Comparison of ENCODE assay signal across 20 cellular contexts in the genomic region with DNA sequence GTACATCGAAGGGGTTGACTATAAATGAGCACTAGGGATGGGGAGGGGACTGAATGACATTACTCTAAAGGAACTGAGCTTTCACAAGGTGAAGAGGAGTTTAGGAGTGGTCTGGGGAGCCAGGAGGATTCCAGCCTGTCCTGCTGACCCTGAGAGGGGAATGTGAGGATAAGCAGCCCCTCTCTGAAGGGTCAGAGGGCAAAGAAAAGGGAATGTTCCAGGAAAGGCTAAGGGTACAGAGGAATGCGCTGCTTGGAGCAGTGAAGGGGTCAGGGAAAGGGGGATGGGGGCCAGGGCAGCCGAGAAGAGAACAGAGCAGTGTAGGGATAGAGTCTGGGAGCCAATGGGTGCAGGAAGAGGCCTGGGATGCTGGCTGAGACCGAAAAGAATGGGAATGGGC. TPM values are rescaled to one million over a fixed set of nuclear protein-coding genes. Genes with fewer than 3 reads are reported as not detected.
DNase-seq lines count a peak whose midpoint lies in the region; ATAC-seq and TF ChIP-seq lines count a peak whose summit lies in the region.
"Had no signal": no experiment of that assay in that cellular context is flagged by ENCODE, and none has a peak within 500 bp of the region (broad histone marks: within the 10 kb centered on the region; RNA-seq: fewer than 3 reads in every experiment).

No MANE protein-coding gene starts in this region.

- no peak overlapping the region for H2AFZ ChIP-seq in mesenchymal stem cell (ENCODE audit: low read depth, low read length)
- H2AFZ ChIP-seq in MM.1S (ENCODE audit: low read length), result no peak overlapping the region

- H3K4me3 ChIP-seq in mesenchymal stem cell (ENCODE audit: insufficient read depth in 1 of 2, low read depth in 1 of 2, low read length in 2 of 2) (no peak overlapping the region), MM.1S (ENCODE audit: low read length) (no peak overlapping the region)
- H3K4me3 ChIP-seq: GM12878, K562 had no signal

- H3K9me3 ChIP-seq in mesenchymal stem cell (ENCODE audit: control insufficient read depth, low read length), result peaks cover 3% of the 10 kb centered on the region
- no peaks in the 10 kb centered on the region for H3K9me3 ChIP-seq in MM.1S (replicated peaks; ENCODE audit: insufficient read depth, low read length)
- H3K9me3 ChIP-seq: BE2C had no signal

- no peak overlapping the region for H2BK120ac ChIP-seq in mesenchymal stem cell (ENCODE audit: low read depth, low read length)

- no TSS peak for BruUV-seq in Calu3 (replicated peaks; lab: Mats Ljungman, UMichigan)

- peak overlapping the region in 1 of 2 experiments; percentile 65 for H3K4ac ChIP-seq in mesenchymal stem cell (ENCODE audit: low read depth in 1 of 2, low read length in 2 of 2)

- H3K9me3 Mint-ChIP-seq in Calu3 (ENCODE audit: low read depth, unreplicated experiment) (no peaks in the 10 kb centered on the region), osteocyte (ENCODE audit: unreplicated experiment) (peaks cover 5% of the 10 kb centered on the region)
- no peaks in the 10 kb centered on the region for H3K9me3 Mint-ChIP-seq in activated T-helper 17 cell treated with anti-CD3 and anti-CD28 coated beads, Interleukin-2, amount 50 U/mL, for 72 hours

- H4K20me1 ChIP-seq in MM.1S (ENCODE audit: insufficient read depth, low read length), result no peaks in the 10 kb centered on the region

- peak overlapping the region; percentile 21 for H4K8ac ChIP-seq in mesenchymal stem cell (ENCODE audit: low read length)

- H3K18ac ChIP-seq in mesenchymal stem cell (ENCODE audit: low read depth in 1 of 2, low read length in 2 of 2), result peak overlapping the region; percentile 59 to 81

- peak overlapping the region; percentile 1 for H3K27ac Mint-ChIP-seq in Calu3 (ENCODE audit: unreplicated experiment)
- H3K27ac Mint-ChIP-seq in activated T-helper 17 cell treated with anti-CD3 and anti-CD28 coated beads, Interleukin-2, amount 50 U/mL, for 72 hours, result peak overlapping the region; percentile 0
- peak overlapping the region; percentile 97 for H3K27ac Mint-ChIP-seq in osteocyte (ENCODE audit: unreplicated experiment)

- peaks cover 81% of the 10 kb centered on the region for H3K4me1 Mint-ChIP-seq in Calu3 (ENCODE audit: low read depth, unreplicated experiment)
- H3K4me1 Mint-ChIP-seq in activated T-helper 17 cell treated with anti-CD3 and anti-CD28 coated beads, Interleukin-2, amount 50 U/mL, for 72 hours, result no peaks in the 10 kb centered on the region
- peaks cover 64% of the 10 kb centered on the region for H3K4me1 Mint-ChIP-seq in osteocyte (ENCODE audit: unreplicated experiment)

- H2BK15ac ChIP-seq in mesenchymal stem cell (ENCODE audit: low read depth, poor library complexity, severe bottlenecking), result no peak overlapping the region

- H3K27me3 Mint-ChIP-seq in Calu3 (ENCODE audit: unreplicated experiment) (no peaks in the 10 kb centered on the region), osteocyte (ENCODE audit: unreplicated experiment) (no peaks in the 10 kb centered on the region)
- H3K27me3 Mint-ChIP-seq in activated T-helper 17 cell treated with anti-CD3 and anti-CD28 coated beads, Interleukin-2, amount 50 U/mL, for 72 hours, result no peaks in the 10 kb centered on the region

- H3K9me2 ChIP-seq in MM.1S (replicated peaks; ENCODE audit: insufficient read depth, low read length), result no peaks in the 10 kb centered on the region

- DNase-seq in Calu3 (no peak), mesenchymal stem cell (no peak), osteocyte (ENCODE audit: extremely low spot score, unreplicated experiment) (no peak), NCI-H526 treated with DMSO at 0.1 percent for 48 hours (lab: John Stamatoyannopoulos, UW) (no peak), MM.1S (no peak), pons (ENCODE audit: low spot score) (no peak)
- DNase-seq: BE2C, DMS79, NCI-H1092, NCI-H1436, NCI-H187 treated with DMSO at 0.1 percent for 48 hours, NCI-H2107, NCI-H2227 treated with DMSO at 0.1 percent for 48 hours, NCI-H510A, NCI-H748 treated with DMSO at 0.1 percent for 48 hours, SIG-M5 had no signal

- H3K4me1 ChIP-seq in mesenchymal stem cell (ENCODE audit: control insufficient read depth, insufficient read depth, low read depth, low read length), result peaks cover 28% of the 10 kb centered on the region
- H3K4me1 ChIP-seq in MM.1S (ENCODE audit: low read length), result no peaks in the 10 kb centered on the region

- peak overlapping the region; percentile 84 for H4K91ac ChIP-seq in mesenchymal stem cell (ENCODE audit: low read length)

- ATAC-seq in activated T-helper 17 cell treated with anti-CD3 and anti-CD28 coated beads, Interleukin-2, amount 50 U/mL, for 72 hours (replicated peaks), result no peak
- no peak for ATAC-seq in HG03135 (IDR thresholded peaks at IDR 0.05; ENCODE audit: unreplicated experiment)
- ATAC-seq: GM12878, K562 had no signal

- H3K27me3 ChIP-seq in mesenchymal stem cell (ENCODE audit: control insufficient read depth in 1 of 2, insufficient read depth in 1 of 2, low read length in 2 of 2) (no peaks in the 10 kb centered on the region), MM.1S (replicated peaks; ENCODE audit: insufficient read depth, low read length) (no peaks in the 10 kb centered on the region)
- H3K27me3 ChIP-seq: BE2C had no signal

- TF ChIP-seq CTCF in Calu3 (IDR thresholded peaks at IDR 0.05; ENCODE audit: unreplicated experiment), result no peak
- no peak for TF ChIP-seq CTCF in osteocyte (IDR thresholded peaks at IDR 0.05)
- no peak for TF ChIP-seq CTCF in MM.1S (IDR thresholded peaks at IDR 0.05; ENCODE audit: low read length)

- H2BK5ac ChIP-seq in mesenchymal stem cell (ENCODE audit: low read depth, low read length, poor library complexity, severe bottlenecking), result no peak overlapping the region

- H3K36me3 Mint-ChIP-seq in Calu3 (ENCODE audit: insufficient read depth, unreplicated experiment), result peaks cover 4% of the 10 kb centered on the region
- no peaks in the 10 kb centered on the region for H3K36me3 Mint-ChIP-seq in activated T-helper 17 cell treated with anti-CD3 and anti-CD28 coated beads, Interleukin-2, amount 50 U/mL, for 72 hours (ENCODE audit: low read depth)
- H3K36me3 Mint-ChIP-seq in osteocyte (ENCODE audit: unreplicated experiment), result no peaks in the 10 kb centered on the region

- H3F3A ChIP-seq in MM.1S (ENCODE audit: insufficient read depth, low read length), result no peaks in the 10 kb centered on the region

- peak overlapping the region; percentile 33 to 80 for H2BK12ac ChIP-seq in mesenchymal stem cell (ENCODE audit: low read length in 2 of 2)

- H2AK5ac ChIP-seq in mesenchymal stem cell (ENCODE audit: low read length, severe bottlenecking), result peak overlapping the region; percentile 91

- no peaks in the 10 kb centered on the region for H3K79me1 ChIP-seq in mesenchymal stem cell (replicated peaks; ENCODE audit: low read length, poor library complexity, severe bottlenecking)

- no peak overlapping the region for H3K4me2 ChIP-seq in mesenchymal stem cell (ENCODE audit: low read length, poor library complexity, severe bottlenecking)
- H3K4me2 ChIP-seq in MM.1S (ENCODE audit: low read depth, low read length), result no peak overlapping the region

- no peaks in the 10 kb centered on the region for H3K36me3 ChIP-seq in mesenchymal stem cell (ENCODE audit: control insufficient read depth in 1 of 2, insufficient read depth in 2 of 2, low read depth in 1 of 2, low read length in 2 of 2)
- no peaks in the 10 kb centered on the region for H3K36me3 ChIP-seq in MM.1S (replicated peaks; ENCODE audit: insufficient read depth, low read length)
- H3K36me3 ChIP-seq: BE2C had no signal

- no peak overlapping the region for H3K27ac ChIP-seq in mesenchymal stem cell (ENCODE audit: low read length, poor library complexity, severe bottlenecking)
- no peak overlapping the region for H3K27ac ChIP-seq in MM.1S (ENCODE audit: low read length)

- peak overlapping the region in 1 of 2 experiments; percentile 68 for H3K14ac ChIP-seq in mesenchymal stem cell (ENCODE audit: low read length in 2 of 2)

- H3K4me3 Mint-ChIP-seq in Calu3 (ENCODE audit: low read depth, unreplicated experiment), result no peak overlapping the region
- no peak overlapping the region for H3K4me3 Mint-ChIP-seq in activated T-helper 17 cell treated with anti-CD3 and anti-CD28 coated beads, Interleukin-2, amount 50 U/mL, for 72 hours
- H3K4me3 Mint-ChIP-seq in osteocyte (ENCODE audit: unreplicated experiment), result no peak overlapping the region

- H3K9ac ChIP-seq in mesenchymal stem cell (ENCODE audit: low read length), result no peak overlapping the region
- H3K9ac ChIP-seq in MM.1S (ENCODE audit: low read length), result no peak overlapping the region

- H3K23ac ChIP-seq in mesenchymal stem cell (ENCODE audit: low read length in 2 of 2), result no peak overlapping the region

- WGBS in mesenchymal stem cell, result 74% methylated on average over 4 of the region's 4 CpGs

- no peaks in the 10 kb centered on the region for H3K79me2 ChIP-seq in MM.1S (ENCODE audit: low read length)

- CTCF ChIA-PET in Calu3 (lab: Charles Lee), result interaction anchor here (0.8 kb wide), 1 partner anchor 36 kb away, joined by 3 read pairs; no protein-coding TSS in a partner anchor

- intact Hi-C loops in Calu3 (cut with micrococcal nuclease; ENCODE audit: unreplicated experiment), result no loop called here

RNA-seq across cellular contexts. Expression of a gene that starts 28.0 kb away (rescaled TPM):
- total RNA-seq in Calu3 (2022) (691 and 1,158 TPM in 2 replicates), osteocyte (1,635 and 1,747 TPM in 2 replicates)
- 1 to 10 TPM; 3.0 to 9.7 TPM for total RNA-seq in activated T-helper 17 cell treated with anti-CD3 and anti-CD28 coated beads, Interleukin-2, amount 50 U/mL, for 72 hours
- polyA plus RNA-seq in mesenchymal stem cell (2013, experiment 1 of 2), result 825 TPM
- 826 TPM for polyA plus RNA-seq in mesenchymal stem cell (2013, experiment 2 of 2)

Comparison
In these comparisons a context has a peak if more than half of its experiments do, and no peak if none do; other contexts are left out.
1. H3K27ac Mint-ChIP-seq: peak in every context shown above with its lines; median percentile 97 in osteocyte; 1 in Calu3; 0 in activated T-helper 17 cell treated with anti-CD3 and anti-CD28 coated beads, Interleukin-2, amount 50 U/mL, for 72 hours.
2. RNA of a gene that starts 28.0 kb away (total RNA-seq): 1,635 to 1,747 TPM in osteocyte and 691 to 1,158 TPM in Calu3; 3.0 to 9.7 TPM in activated T-helper 17 cell treated with anti-CD3 and anti-CD28 coated beads, Interleukin-2, amount 50 U/mL, for 72 hours; every median in the first group is over 10 times any median in the second.